Comparison of ENCODE assay signal across 8 cellular contexts in the genomic region with DNA sequence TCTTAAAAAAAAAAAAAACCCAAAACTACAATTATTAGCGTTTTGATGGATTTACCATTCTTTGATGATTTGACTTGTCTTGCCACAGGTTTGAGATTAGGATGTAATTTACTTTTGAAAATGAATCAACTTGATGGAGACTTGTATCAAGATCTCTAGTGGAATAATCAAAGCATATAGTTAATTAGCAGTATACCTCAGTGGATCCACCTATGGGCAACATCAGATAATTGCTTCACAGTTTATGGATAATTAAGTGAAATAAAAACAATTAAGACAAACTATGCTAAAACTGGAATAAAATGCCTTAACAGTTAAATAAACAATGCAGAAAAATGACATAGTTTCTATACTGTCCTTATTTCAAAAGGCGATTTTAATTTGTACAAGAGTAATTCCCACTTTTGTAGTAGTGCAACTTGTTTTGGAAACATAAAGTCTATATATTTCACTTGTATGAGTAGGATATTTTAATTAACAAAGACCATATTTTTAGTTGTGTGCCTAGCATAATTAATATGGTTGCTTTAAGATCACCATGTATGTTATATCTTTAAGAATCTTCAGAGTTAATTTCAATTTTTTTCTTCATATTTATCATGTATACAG. TPM values are rescaled to one million over a fixed set of nuclear protein-coding genes. Genes with fewer than 3 reads are reported as not detected.
DNase-seq lines count a peak whose midpoint lies in the region; ATAC-seq, FAIRE-seq and TF ChIP-seq lines count a peak whose summit lies in the region.

No MANE protein-coding gene starts in this region.

- H3K4me3 ChIP-seq in spleen: peak overlapping the region in 3 of 8 donors; percentile 88 to 96 (median 93)

- peak in 9 of 11 experiments; percentile 37 to 62 (median 55) for TF ChIP-seq CTCF in spleen (IDR thresholded peaks at IDR 0.05 in 8 of 11, conservative IDR thresholded peaks at IDR 0.05 in 3 of 11)
- no peak for TF ChIP-seq CTCF in omental fat pad (IDR thresholded peaks at IDR 0.05)

- peak; percentile 2 for DNase-seq in SIG-M5 treated with dmso at 0.1 percent for 504 hours (lab: John Stamatoyannopoulos, UW; ENCODE audit: unreplicated experiment)
- DNase-seq in SIG-M5 (lab: John Stamatoyannopoulos, UW): no peak
- DNase-seq in RCC 7860 (ENCODE audit: low spot score): no peak
- peak; percentile 15 to 29 for DNase-seq in erythroblast (lab: John Stamatoyannopoulos, UW)
- DNase-seq in spleen: no peak
- no peak for DNase-seq in ureter (ENCODE audit: low spot score)
- no peak for DNase-seq in omental fat pad (ENCODE audit: low spot score)

- H3K27ac ChIP-seq in spleen: peak overlapping the region in 4 of 8 donors; percentile 100

- FAIRE-seq in RCC 7860 (lab: Jason Lieb, UNC): peak; percentile 71

- H3K36me3 ChIP-seq in spleen: peaks cover 0 to 44% (median 4%) of the 10 kb centered on the region in 6 donors

- H3K27me3 ChIP-seq in spleen (replicated peaks in 1 of 7): no peaks in the 10 kb centered on the region

- intact Hi-C loops in spleen (cut with DNase I; ENCODE audit: low total_unique reads): loop anchor here (10.0 kb wide), 1 partner anchor 648 kb away; the partner anchor contains the start of gene FBXL5

- 43 to 60% (median 51%) methylated on average over 2 of the region's 2 CpGs for WGBS in spleen, 5 donors

- ATAC-seq in HG02981 (IDR thresholded peaks at IDR 0.05; ENCODE audit: unreplicated experiment) (no peak), omental fat pad (ENCODE audit: low FRiP score) (no peak)

- TF ChIP-seq POLR2A in erythroblast (IDR thresholded peaks at IDR 0.05; ENCODE audit: low read length) (no peak), spleen (IDR thresholded peaks at IDR 0.05) (no peak)

- H3K4me1 ChIP-seq in spleen: peaks cover 0 to 57% (median 38%) of the 10 kb centered on the region in 6 donors

- H3K9me3 ChIP-seq in spleen: no peaks in the 10 kb centered on the region

RNA-seq across cellular contexts. Expression of gene CPEB2, which starts 4.2 kb away (rescaled TPM):
- total RNA-seq in spleen: 10 to 100 TPM; 15.3 to 21.8 (median 17.9) TPM
- 1 to 10 TPM; 3.2 to 4.1 (median 3.2) TPM for polyA plus RNA-seq in spleen
- 19.8 TPM for total RNA-seq in ureter
- 10 to 100 TPM; 12.9 to 24.9 (median 17.4) TPM for total RNA-seq in omental fat pad

Comparison
In these comparisons a context has a peak if more than half of its experiments do, and no peak if none do; other contexts are left out.
1. DNase-seq: peak in SIG-M5 treated with dmso at 0.1 percent for 504 hours (single experiment) and erythroblast (2 of 2); none in SIG-M5 (single experiment), RCC 7860 (single experiment), spleen (single experiment), ureter (single experiment) and omental fat pad (single experiment).
2. CTCF ChIP-seq: peak in spleen (9 of 11); none in omental fat pad (0 of 3).